Comparison of ENCODE assay signal across 11 cellular contexts in genomic region chr7:102424787-102425218, GRCh38. TPM values are rescaled to one million over a fixed set of nuclear protein-coding genes. Genes with fewer than 3 reads are reported as not detected.
DNase-seq lines count a peak whose midpoint lies in the region; ATAC-seq, FAIRE-seq and TF ChIP-seq lines count a peak whose summit lies in the region.
"Had no signal": no experiment of that assay in that cellular context is flagged by ENCODE, and none has a peak within 500 bp of the region (broad histone marks: within the 10 kb centered on the region; RNA-seq: fewer than 3 reads in every experiment).

No MANE protein-coding gene starts in this region.

- no peak for FAIRE-seq in HTR-8/SVneo (lab: Jason Lieb, UNC)
- FAIRE-seq: D721Med had no signal

- H3K4me3 Mint-ChIP-seq in CD8-positive, alpha-beta memory T cell = peak overlapping the region; percentile 20 to 90 (median 54)
- H3K4me3 Mint-ChIP-seq in type B pancreatic cell = no peak overlapping the region

- no peaks in the 10 kb centered on the region for H3K9me3 ChIP-seq in CD8-positive, alpha-beta memory T cell (ENCODE audit: low read length)
- H3K9me3 ChIP-seq in left lung = no peaks in the 10 kb centered on the region
- H3K9me3 ChIP-seq: suprapubic skin had no signal

- no peaks in the 10 kb centered on the region for H3K36me3 ChIP-seq in CD8-positive, alpha-beta memory T cell (ENCODE audit: insufficient read depth, low read length)
- peaks cover 0 to 46% of the 10 kb centered on the region in 2 donors for H3K36me3 ChIP-seq in left lung

- TF ChIP-seq CTCF in left lung (IDR thresholded peaks at IDR 0.05) (no peak), type B pancreatic cell (conservative IDR thresholded peaks at IDR 0.05) (no peak)

- H3K27ac Mint-ChIP-seq in CD8-positive, alpha-beta memory T cell = peak overlapping the region; percentile 98 to 100 (median 100)
- no peak overlapping the region for H3K27ac Mint-ChIP-seq in type B pancreatic cell

- no peaks in the 10 kb centered on the region for H3K27me3 ChIP-seq in CD8-positive, alpha-beta memory T cell (ENCODE audit: insufficient read depth, low read length, poor library complexity, severe bottlenecking)
- no peaks in the 10 kb centered on the region for H3K27me3 ChIP-seq in left lung
- H3K27me3 ChIP-seq: suprapubic skin had no signal

- H3K4me1 ChIP-seq in CD8-positive, alpha-beta memory T cell (ENCODE audit: insufficient read depth, low read length) = peaks cover 84% of the 10 kb centered on the region
- H3K4me1 ChIP-seq in left lung = peaks cover 0 to 69% of the 10 kb centered on the region in 2 donors

- no peak overlapping the region for H3K27ac ChIP-seq in CD8-positive, alpha-beta memory T cell (ENCODE audit: low read depth, low read length)
- peak overlapping the region in 1 of 2 donors; percentile 97 for H3K27ac ChIP-seq in left lung
- H3K27ac ChIP-seq: suprapubic skin had no signal

- H3K27me3 Mint-ChIP-seq in CD8-positive, alpha-beta memory T cell = peaks cover 0 to 2% of the 10 kb centered on the region in 2 donors
- H3K27me3 Mint-ChIP-seq in type B pancreatic cell = no peaks in the 10 kb centered on the region

- POLR2A ChIA-PET in CD8-positive, alpha-beta memory T cell (lab: Charles Lee) = interaction anchor here (1.0 to 1.5 kb wide), 2 partner anchors 20 to 30 kb away, joined by 3 to 5 read pairs; no protein-coding TSS in a partner anchor

- CTCF ChIA-PET in CD8-positive, alpha-beta memory T cell (lab: Charles Lee) = interaction anchor here (1.7 to 3.8 kb wide), 4 partner anchors 9 to 29 kb away, joined by 6 to 14 read pairs (median 10); partner anchors contain the start of gene PRKRIP1

- H3K4me1 Mint-ChIP-seq in CD8-positive, alpha-beta memory T cell = peaks cover 60 to 81% (median 69%) of the 10 kb centered on the region in 3 donors
- no peaks in the 10 kb centered on the region for H3K4me1 Mint-ChIP-seq in type B pancreatic cell (ENCODE audit: unreplicated experiment)

- H3K36me3 Mint-ChIP-seq in CD8-positive, alpha-beta memory T cell = peaks cover 8 to 39% (median 9%) of the 10 kb centered on the region in 3 donors
- peaks cover 11% of the 10 kb centered on the region for H3K36me3 Mint-ChIP-seq in type B pancreatic cell

- intact Hi-C loops in left lung (cut with DNase I) = no loop called here

- peaks cover 0 to 1% (median 0%) of the 10 kb centered on the region in 5 donors for H3K9me3 Mint-ChIP-seq in CD8-positive, alpha-beta memory T cell
- no peaks in the 10 kb centered on the region for H3K9me3 Mint-ChIP-seq in type B pancreatic cell

- H3K4me3 ChIP-seq in CD8-positive, alpha-beta memory T cell (ENCODE audit: low read length) = no peak overlapping the region
- H3K4me3 ChIP-seq in left lung = no peak overlapping the region
- H3K4me3 ChIP-seq: suprapubic skin had no signal

- no peak for DNase-seq in CD8-positive, alpha-beta memory T cell
- DNase-seq in RPMI8226 (peak; percentile 76), left lung (peak in 1 of 2 donors; percentile 51), HTR-8/SVneo (ENCODE audit: insufficient read length, low spot score) (no peak), mucosa of gallbladder (ENCODE audit: low spot score) (no peak), type B pancreatic cell (ENCODE audit: extremely low spot score, unreplicated experiment) (no peak)
- DNase-seq: effector CD4-positive, alpha-beta T cell had no signal

- peak; percentile 31 for ATAC-seq in GM21529 (IDR thresholded peaks at IDR 0.05; ENCODE audit: unreplicated experiment)
- peak; percentile 15 for ATAC-seq in left lung
- ATAC-seq in SK-N-SH treated with all-trans-retinoic acid at 6 μM for 48 hours = no peak

TF ChIP-seq in SK-N-SH treated with all-trans-retinoic acid at 6 μM for 48 hours, 23 proteins besides CTCF, POLR2A, EP300 and RAD21 (continues in another document):
- no peak for TF ChIP-seq ZNF565 (CRISPR knock-in tag; conservative IDR thresholded peaks at IDR 0.05; ENCODE audit: low read depth)
- TF ChIP-seq TSHZ2 (CRISPR knock-in tag; IDR thresholded peaks at IDR 0.05) = no peak
- TF ChIP-seq SNAI2 (CRISPR knock-in tag; IDR thresholded peaks at IDR 0.05) = no peak
- TF ChIP-seq RARB (CRISPR knock-in tag; IDR thresholded peaks at IDR 0.05) = no peak
- no peak for TF ChIP-seq CREB5 (CRISPR knock-in tag; IDR thresholded peaks at IDR 0.05; ENCODE audit: low read depth)
- no peak for TF ChIP-seq POU6F1 (CRISPR knock-in tag; IDR thresholded peaks at IDR 0.05; ENCODE audit: borderline replicate concordance, low read depth)
- no peak for TF ChIP-seq ZC3H10 (CRISPR knock-in tag; IDR thresholded peaks at IDR 0.05)
- no peak for TF ChIP-seq ZNF70 (CRISPR knock-in tag; IDR thresholded peaks at IDR 0.05)
- no peak for TF ChIP-seq TOX (CRISPR knock-in tag; IDR thresholded peaks at IDR 0.05; ENCODE audit: borderline replicate concordance)
- no peak for TF ChIP-seq ZFP30 (CRISPR knock-in tag; IDR thresholded peaks at IDR 0.05)
- TF ChIP-seq PPARA (CRISPR knock-in tag; IDR thresholded peaks at IDR 0.05; ENCODE audit: borderline replicate concordance) = no peak
- TF ChIP-seq ZNF8 (CRISPR knock-in tag; IDR thresholded peaks at IDR 0.05) = no peak
- no peak for TF ChIP-seq BACH2 (CRISPR knock-in tag; IDR thresholded peaks at IDR 0.05; ENCODE audit: borderline replicate concordance)
- no peak for TF ChIP-seq GLIS3 (CRISPR knock-in tag; IDR thresholded peaks at IDR 0.05)
- TF ChIP-seq CSDC2 (CRISPR knock-in tag; IDR thresholded peaks at IDR 0.05) = no peak

RNA-seq across cellular contexts. Expression of gene ORAI2, which starts 8.6 kb away (rescaled TPM):
- 10 to 100 TPM; 66.9 to 68.9 TPM for total RNA-seq in CD8-positive, alpha-beta memory T cell
- polyA plus RNA-seq in CD8-positive, alpha-beta memory T cell = 47.7 TPM
- total RNA-seq in left lung (10 to 100 TPM; 22.3 to 38.2 TPM), mucosa of gallbladder (27.1 TPM), type B pancreatic cell (ENCODE audit: low replicate concordance) (23.1 and 34.9 TPM in 2 replicates)

RNA-seq across cellular contexts. Expression of gene PRKRIP1, which starts 28.6 kb away (rescaled TPM):
- 10 to 100 TPM; 26.0 to 27.3 TPM for total RNA-seq in CD8-positive, alpha-beta memory T cell
- polyA plus RNA-seq in CD8-positive, alpha-beta memory T cell = 21.1 TPM
- total RNA-seq in left lung (10 to 100 TPM; 17.1 to 18.8 TPM), mucosa of gallbladder (22.6 TPM), type B pancreatic cell (ENCODE audit: low replicate concordance) (28.2 and 34.0 TPM in 2 replicates)

RNA-seq across cellular contexts. Expression of gene ALKBH4, which starts 39.9 kb away (rescaled TPM):
- total RNA-seq in CD8-positive, alpha-beta memory T cell = 10 to 100 TPM; 11.3 to 13.2 TPM
- polyA plus RNA-seq in CD8-positive, alpha-beta memory T cell = 20.1 TPM
- total RNA-seq in left lung (1 to 10 TPM; 8.6 to 9.5 TPM), mucosa of gallbladder (13.2 TPM), type B pancreatic cell (ENCODE audit: low replicate concordance) (11.2 and 13.3 TPM in 2 replicates)

RNA-seq across cellular contexts. Expression of gene LRWD1, which starts 40.0 kb away (rescaled TPM):
- total RNA-seq in CD8-positive, alpha-beta memory T cell = 10 to 100 TPM; 29.9 to 30.1 TPM
- 14.6 TPM for polyA plus RNA-seq in CD8-positive, alpha-beta memory T cell
- total RNA-seq in left lung (10 to 100 TPM; 12.9 to 16.6 TPM), mucosa of gallbladder (18.2 TPM), type B pancreatic cell (ENCODE audit: low replicate concordance) (16.5 and 23.5 TPM in 2 replicates)

RNA-seq across cellular contexts. Expression of gene POLR2J, which starts 53.9 kb away (rescaled TPM):
- total RNA-seq in CD8-positive, alpha-beta memory T cell = 10 to 100 TPM; 76.1 to 77.4 TPM
- 129 TPM for polyA plus RNA-seq in CD8-positive, alpha-beta memory T cell
- total RNA-seq in left lung (10 to 100 TPM; 30.5 to 39.0 TPM), mucosa of gallbladder (43.6 TPM), type B pancreatic cell (ENCODE audit: low replicate concordance) (45.2 and 48.1 TPM in 2 replicates)
